27 cellular contexts compared by ENCODE assay signal in the genomic region with DNA sequence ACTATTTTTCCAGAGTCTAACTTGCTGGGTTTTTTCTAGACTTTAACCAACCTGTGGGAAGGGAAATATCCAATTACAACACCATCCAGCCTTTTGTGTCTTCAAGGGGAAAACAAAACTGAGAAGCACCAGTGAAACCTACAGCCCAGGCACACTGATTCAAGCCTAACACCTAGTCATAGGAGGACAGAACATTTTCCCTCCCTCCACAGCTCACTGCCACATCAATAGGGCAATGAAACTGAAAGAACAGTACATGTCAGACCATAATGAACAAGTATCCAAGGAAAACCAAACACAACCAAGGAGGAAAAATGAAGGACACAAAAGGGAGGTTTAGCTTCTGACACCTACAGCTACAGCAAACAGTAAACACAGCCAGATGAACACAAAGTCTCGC. TPM values are rescaled to one million over a fixed set of nuclear protein-coding genes. Genes with fewer than 3 reads are reported as not detected.
DNase-seq lines count a peak whose midpoint lies in the region; ATAC-seq and TF ChIP-seq lines count a peak whose summit lies in the region.
"Had no signal": no experiment of that assay in that cellular context is flagged by ENCODE, and none has a peak within 500 bp of the region (broad histone marks: within the 10 kb centered on the region; RNA-seq: fewer than 3 reads in every experiment).

No MANE protein-coding gene starts in this region.

- ATAC-seq in activated naive CD8-positive, alpha-beta T cell treated with anti-CD3 and anti-CD28 coated beads, Interleukin-2, amount 50 U/mL, for 24 hours, result peak; percentile 84
- ATAC-seq in HG02973 (IDR thresholded peaks at IDR 0.05; ENCODE audit: unreplicated experiment) (peak; percentile 66), Right ventricle myocardium superior (ENCODE audit: poor library complexity) (no peak)
- ATAC-seq in stimulated activated naive CD8-positive, alpha-beta T cell treated with anti-CD3 and anti-CD28 coated beads, Interleukin-15, Interleukin-2, amounts not matched to agents 100 U/mL and 50 U/mL, for 24 hours, result peak; percentile 68
- ATAC-seq: GM23338, HCT116 had no signal

- H3K27me3 Mint-ChIP-seq in activated naive CD8-positive, alpha-beta T cell treated with anti-CD3 and anti-CD28 coated beads, Interleukin-2, amount 50 U/mL, for 24 hours, result peaks cover 1% of the 10 kb centered on the region
- H3K27me3 Mint-ChIP-seq in activated naive CD8-positive, alpha-beta T cell treated with anti-CD3 and anti-CD28 coated beads for 36 hours, result no peaks in the 10 kb centered on the region
- H3K27me3 Mint-ChIP-seq in endothelial cell (ENCODE audit: unreplicated experiment), result peaks cover 2% of the 10 kb centered on the region

- DNase-seq in activated CD4-positive, alpha-beta T cell treated with anti-CD3 and anti-CD28 coated beads for 48 hours, result peak; percentile 18
- no peak for DNase-seq in activated CD4-positive, alpha-beta T cell treated with anti-CD3 and anti-CD28 coated beads, Interleukin-2, amount 50 U/mL, for 48 hours
- no peak for DNase-seq in activated naive CD8-positive, alpha-beta T cell treated with anti-CD3 and anti-CD28 coated beads, Interleukin-2, amount 50 U/mL, for 24 hours
- no peak for DNase-seq in activated naive CD8-positive, alpha-beta T cell treated with anti-CD3 and anti-CD28 coated beads for 36 hours
- DNase-seq in stimulated activated naive CD8-positive, alpha-beta T cell treated with anti-CD3 and anti-CD28 coated beads, Interleukin-15, Interleukin-2, amounts not matched to agents 100 U/mL and 50 U/mL, for 24 hours, result no peak
- DNase-seq in Right ventricle myocardium superior (no peak), endothelial cell (ENCODE audit: low spot score) (no peak)
- DNase-seq: CD4-positive, CD25-positive, alpha-beta regulatory T cell; COR-L47; DMS 273 treated with DMSO at 0.1 percent for 48 hours; DND-41; IMR-90; Karpas-422; NCI-H1417 treated with DMSO at 0.1 percent for 48 hours; NCI-H1930; NCI-H345; NCI-H524 treated with DMSO at 0.1 percent for 48 hours; PC-9 had no signal

- intact Hi-C loops in Right ventricle myocardium superior (cut with DNase I), result no loop called here

- H3K9me3 Mint-ChIP-seq in activated naive CD8-positive, alpha-beta T cell treated with anti-CD3 and anti-CD28 coated beads, Interleukin-2, amount 50 U/mL, for 24 hours, result peaks cover 5% of the 10 kb centered on the region
- H3K9me3 Mint-ChIP-seq in activated naive CD8-positive, alpha-beta T cell treated with anti-CD3 and anti-CD28 coated beads for 36 hours, result peaks cover 5% of the 10 kb centered on the region
- H3K9me3 Mint-ChIP-seq in endothelial cell (ENCODE audit: unreplicated experiment), result peaks cover 5% of the 10 kb centered on the region
- H3K9me3 Mint-ChIP-seq: GM23338 had no signal

- no peak for TF ChIP-seq CTCF in endothelial cell (IDR thresholded peaks at IDR 0.05; ENCODE audit: unreplicated experiment)

- peak overlapping the region; percentile 32 for H3K27ac Mint-ChIP-seq in activated naive CD8-positive, alpha-beta T cell treated with anti-CD3 and anti-CD28 coated beads, Interleukin-2, amount 50 U/mL, for 24 hours
- H3K27ac Mint-ChIP-seq in activated naive CD8-positive, alpha-beta T cell treated with anti-CD3 and anti-CD28 coated beads for 36 hours, result no peak overlapping the region
- no peak overlapping the region for H3K27ac Mint-ChIP-seq in endothelial cell (ENCODE audit: unreplicated experiment)
- H3K27ac Mint-ChIP-seq: B cell; CD4-positive, CD25-positive, alpha-beta regulatory T cell; GM23338 had no signal

- peak overlapping the region; percentile 3 for H3K4me3 Mint-ChIP-seq in activated naive CD8-positive, alpha-beta T cell treated with anti-CD3 and anti-CD28 coated beads, Interleukin-2, amount 50 U/mL, for 24 hours
- no peak overlapping the region for H3K4me3 Mint-ChIP-seq in activated naive CD8-positive, alpha-beta T cell treated with anti-CD3 and anti-CD28 coated beads for 36 hours
- no peak overlapping the region for H3K4me3 Mint-ChIP-seq in endothelial cell (ENCODE audit: unreplicated experiment)
- H3K4me3 Mint-ChIP-seq: B cell; CD4-positive, CD25-positive, alpha-beta regulatory T cell; GM23338 had no signal

- H3K36me3 Mint-ChIP-seq in activated naive CD8-positive, alpha-beta T cell treated with anti-CD3 and anti-CD28 coated beads, Interleukin-2, amount 50 U/mL, for 24 hours (ENCODE audit: low read depth), result no peaks in the 10 kb centered on the region
- peaks cover 2% of the 10 kb centered on the region for H3K36me3 Mint-ChIP-seq in activated naive CD8-positive, alpha-beta T cell treated with anti-CD3 and anti-CD28 coated beads for 36 hours
- H3K36me3 Mint-ChIP-seq in endothelial cell (ENCODE audit: low read depth, unreplicated experiment), result no peaks in the 10 kb centered on the region
- H3K36me3 Mint-ChIP-seq: CD4-positive, CD25-positive, alpha-beta regulatory T cell had no signal

- H3K4me1 Mint-ChIP-seq in activated naive CD8-positive, alpha-beta T cell treated with anti-CD3 and anti-CD28 coated beads, Interleukin-2, amount 50 U/mL, for 24 hours, result peaks cover 17% of the 10 kb centered on the region
- H3K4me1 Mint-ChIP-seq in activated naive CD8-positive, alpha-beta T cell treated with anti-CD3 and anti-CD28 coated beads for 36 hours, result peaks cover 15% of the 10 kb centered on the region
- H3K4me1 Mint-ChIP-seq in endothelial cell (ENCODE audit: unreplicated experiment), result no peaks in the 10 kb centered on the region
- H3K4me1 Mint-ChIP-seq: B cell had no signal

RNA-seq across cellular contexts. Expression of gene MAGEA8, which starts 17.6 kb away (rescaled TPM):
- total RNA-seq in activated naive CD8-positive, alpha-beta T cell treated with anti-CD3 and anti-CD28 coated beads for 36 hours, result not detected
- total RNA-seq in Right ventricle myocardium superior, result not detected
- total RNA-seq in endothelial cell (ENCODE audit: unreplicated experiment), result not detected
- total RNA-seq: A172; B cell; CD4-positive, CD25-positive, alpha-beta regulatory T cell; G401; GM23338; HT1080; IMR-90; MCF 10A; PC-9; SJSA1 had no signal

RNA-seq across cellular contexts. Expression of gene HSFX4, which starts 30.8 kb away (rescaled TPM):
- total RNA-seq in activated naive CD8-positive, alpha-beta T cell treated with anti-CD3 and anti-CD28 coated beads for 36 hours, result not detected
- total RNA-seq in Right ventricle myocardium superior (not detected), endothelial cell (ENCODE audit: unreplicated experiment) (not detected)
- total RNA-seq: A172; B cell; CD4-positive, CD25-positive, alpha-beta regulatory T cell; G401; GM23338; HT1080; IMR-90; MCF 10A; PC-9; SJSA1 had no signal

RNA-seq across cellular contexts. Expression of gene EOLA2, which starts 39.7 kb away (rescaled TPM):
- total RNA-seq in activated naive CD8-positive, alpha-beta T cell treated with anti-CD3 and anti-CD28 coated beads for 36 hours, result 10 to 100 TPM; 42.4 to 47.8 TPM
- total RNA-seq in Right ventricle myocardium superior (21.8 TPM), endothelial cell (ENCODE audit: unreplicated experiment) (118 TPM)
